26 cellular contexts compared by ENCODE assay signal in the genomic region with DNA sequence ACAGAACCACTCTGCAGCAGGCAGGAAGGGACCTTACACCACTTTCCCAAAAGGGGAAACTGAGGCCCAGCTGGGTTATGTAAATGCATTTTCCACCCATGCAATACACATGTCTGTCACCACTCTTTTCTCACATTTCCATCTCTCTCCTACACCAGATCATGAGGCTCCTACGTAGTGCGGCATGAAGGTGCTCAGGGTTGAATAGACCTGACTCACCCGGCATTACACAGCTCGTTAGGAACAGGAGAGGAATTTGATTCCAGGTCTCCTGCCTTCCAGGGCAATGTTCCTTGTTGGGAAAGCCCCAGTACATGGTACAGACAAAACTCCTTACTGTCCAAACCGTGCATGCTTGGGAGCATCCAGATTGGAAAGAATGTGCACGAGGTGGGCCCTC.
DNase-seq lines count a peak whose midpoint lies in the region; ATAC-seq, FAIRE-seq and TF ChIP-seq lines count a peak whose summit lies in the region.
"Had no signal": no experiment of that assay in that cellular context is flagged by ENCODE, and none has a peak within 500 bp of the region (broad histone marks: within the 10 kb centered on the region; RNA-seq: fewer than 3 reads in every experiment).

No MANE protein-coding gene starts in this region.

- no peaks in the 10 kb centered on the region for H3K27me3 ChIP-seq in bronchial epithelial cell (ENCODE audit: control insufficient read depth, insufficient read depth, low read length)
- H3K27me3 ChIP-seq: BE2C, BLaER1 had no signal

- H3K27me3 Mint-ChIP-seq in natural killer cell (ENCODE audit: low read depth in 2 of 2) = no peaks in the 10 kb centered on the region
- no peaks in the 10 kb centered on the region for H3K27me3 Mint-ChIP-seq in natural killer cell treated with Interleukin-12 subunit alpha and Interleukin-12 subunit beta and Interleukin-15 and Interleukin-18, amount 100 ng/mL, for 72 hours
- no peaks in the 10 kb centered on the region for H3K27me3 Mint-ChIP-seq in activated CD8-positive, alpha-beta T cell treated with anti-CD3 and anti-CD28 coated beads, Interleukin-2, amount 10 ng/mL, durations not matched to agents 7 days and 5 days (ENCODE audit: low read depth)
- H3K27me3 Mint-ChIP-seq: CD4-positive, alpha-beta memory T cell; CD4-positive, CD25-positive, alpha-beta regulatory T cell; CD8-positive, alpha-beta memory T cell had no signal

- DNase-seq in natural killer cell (no peak), bronchial epithelial cell (ENCODE audit: low read depth) (no peak), putamen (ENCODE audit: low spot score) (peak; percentile 32), GDM1 (lab: John Stamatoyannopoulos, UW) (no peak)
- no peak for DNase-seq in natural killer cell treated with Interleukin-12 subunit alpha and Interleukin-12 subunit beta and Interleukin-15 and Interleukin-18, amount 100 ng/mL, for 72 hours (ENCODE audit: low spot score)
- DNase-seq in activated effector memory CD4-positive, alpha-beta T cell treated with Interleukin-2 at 50 U/mL for 16 hours = no peak
- DNase-seq in activated CD8-positive, alpha-beta T cell treated with anti-CD3 and anti-CD28 coated beads, Interleukin-2, amount 10 ng/mL, durations not matched to agents 7 days and 5 days = no peak
- DNase-seq: 8988T; ACHN; BE2C; CD4-positive, alpha-beta memory T cell; CD4-positive, CD25-positive, alpha-beta regulatory T cell; CD8-positive, alpha-beta memory T cell; COR-L47; DMS 273 treated with DMSO at 0.1 percent for 48 hours; DMS153; DMS53; DMS79; DND-41; EL; GF-D8 had no signal

- POLR2A ChIA-PET in activated CD8-positive, alpha-beta T cell treated with anti-CD3 and anti-CD28 coated beads, Interleukin-2, amount 10 ng/mL, durations not matched to agents 7 days and 5 days (lab: Charles Lee) = interaction anchor here (0.6 kb wide), 1 partner anchor 32 kb away, joined by 3 read pairs; no protein-coding TSS in a partner anchor

- peak overlapping the region; percentile 45 for H3K27ac Mint-ChIP-seq in natural killer cell
- no peak overlapping the region for H3K27ac Mint-ChIP-seq in natural killer cell treated with Interleukin-12 subunit alpha and Interleukin-12 subunit beta and Interleukin-15 and Interleukin-18, amount 100 ng/mL, for 72 hours
- no peak overlapping the region for H3K27ac Mint-ChIP-seq in activated CD8-positive, alpha-beta T cell treated with anti-CD3 and anti-CD28 coated beads, Interleukin-2, amount 10 ng/mL, durations not matched to agents 7 days and 5 days
- H3K27ac Mint-ChIP-seq: CD4-positive, CD25-positive, alpha-beta regulatory T cell had no signal

- no peaks in the 10 kb centered on the region for H3K36me3 ChIP-seq in bronchial epithelial cell (ENCODE audit: control insufficient read depth, insufficient read depth, low read length)
- H3K36me3 ChIP-seq: BE2C had no signal

- ATAC-seq in natural killer cell = no peak
- no peak for ATAC-seq in natural killer cell treated with Interleukin-12 subunit alpha and Interleukin-12 subunit beta and Interleukin-15 and Interleukin-18, amount 100 ng/mL, for 72 hours
- no peak for ATAC-seq in activated CD8-positive, alpha-beta T cell treated with anti-CD3 and anti-CD28 coated beads, Interleukin-2, amount 10 ng/mL, durations not matched to agents 7 days and 5 days

- TF ChIP-seq CTCF in natural killer cell (IDR thresholded peaks at IDR 0.05) (no peak), bronchial epithelial cell (IDR thresholded peaks at IDR 0.05; ENCODE audit: insufficient read depth, low read length, severe bottlenecking) (no peak)

- peaks cover 3 to 8% of the 10 kb centered on the region in 2 donors for H3K4me1 Mint-ChIP-seq in natural killer cell
- peaks cover 0 to 5% of the 10 kb centered on the region in 2 donors for H3K4me1 Mint-ChIP-seq in natural killer cell treated with Interleukin-12 subunit alpha and Interleukin-12 subunit beta and Interleukin-15 and Interleukin-18, amount 100 ng/mL, for 72 hours (ENCODE audit: low read depth in 2 of 2)
- H3K4me1 Mint-ChIP-seq in activated CD8-positive, alpha-beta T cell treated with anti-CD3 and anti-CD28 coated beads, Interleukin-2, amount 10 ng/mL, durations not matched to agents 7 days and 5 days (ENCODE audit: low read depth) = no peaks in the 10 kb centered on the region
- H3K4me1 Mint-ChIP-seq: CD14-positive monocyte; CD8-positive, alpha-beta memory T cell had no signal

- no peaks in the 10 kb centered on the region for H3K9me3 Mint-ChIP-seq in natural killer cell
- H3K9me3 Mint-ChIP-seq in natural killer cell treated with Interleukin-12 subunit alpha and Interleukin-12 subunit beta and Interleukin-15 and Interleukin-18, amount 100 ng/mL, for 72 hours = no peaks in the 10 kb centered on the region
- no peaks in the 10 kb centered on the region for H3K9me3 Mint-ChIP-seq in activated CD8-positive, alpha-beta T cell treated with anti-CD3 and anti-CD28 coated beads, Interleukin-2, amount 10 ng/mL, durations not matched to agents 7 days and 5 days (ENCODE audit: insufficient read depth)
- H3K9me3 Mint-ChIP-seq: CD14-positive monocyte; CD4-positive, alpha-beta memory T cell; CD4-positive, CD25-positive, alpha-beta regulatory T cell; CD8-positive, alpha-beta memory T cell had no signal

- intact Hi-C loops in natural killer cell (cut with micrococcal nuclease) = no loop called here

- CTCF ChIA-PET in activated CD8-positive, alpha-beta T cell treated with anti-CD3 and anti-CD28 coated beads, Interleukin-2, amount 10 ng/mL, durations not matched to agents 7 days and 5 days (lab: Charles Lee) = no interaction called here

- peak; percentile 85 for FAIRE-seq in bronchial epithelial cell (lab: Jason Lieb, UNC)
- FAIRE-seq: A204.1, GM12891, GM19239 had no signal

- H3K4me3 Mint-ChIP-seq in natural killer cell = no peak overlapping the region
- H3K4me3 Mint-ChIP-seq in natural killer cell treated with Interleukin-12 subunit alpha and Interleukin-12 subunit beta and Interleukin-15 and Interleukin-18, amount 100 ng/mL, for 72 hours = no peak overlapping the region
- no peak overlapping the region for H3K4me3 Mint-ChIP-seq in activated CD8-positive, alpha-beta T cell treated with anti-CD3 and anti-CD28 coated beads, Interleukin-2, amount 10 ng/mL, durations not matched to agents 7 days and 5 days
- H3K4me3 Mint-ChIP-seq: CD14-positive monocyte; CD4-positive, alpha-beta memory T cell; CD4-positive, CD25-positive, alpha-beta regulatory T cell; CD8-positive, alpha-beta memory T cell had no signal

- H3K4me3 ChIP-seq in bronchial epithelial cell (ENCODE audit: low read depth, low read length) = no peak overlapping the region
- H3K4me3 ChIP-seq: BLaER1 had no signal

- peaks cover 27% of the 10 kb centered on the region for H3K36me3 Mint-ChIP-seq in natural killer cell
- H3K36me3 Mint-ChIP-seq in natural killer cell treated with Interleukin-12 subunit alpha and Interleukin-12 subunit beta and Interleukin-15 and Interleukin-18, amount 100 ng/mL, for 72 hours = no peaks in the 10 kb centered on the region
- peaks cover 39% of the 10 kb centered on the region for H3K36me3 Mint-ChIP-seq in activated CD8-positive, alpha-beta T cell treated with anti-CD3 and anti-CD28 coated beads, Interleukin-2, amount 10 ng/mL, durations not matched to agents 7 days and 5 days (ENCODE audit: low read depth)

Comparison
In these comparisons a context has a peak if more than half of its experiments do, and no peak if none do; other contexts are left out.
1. H3K27ac Mint-ChIP-seq: peak in natural killer cell (2 of 2); none in natural killer cell treated with Interleukin-12 subunit alpha and Interleukin-12 subunit beta and Interleukin-15 and Interleukin-18, amount 100 ng/mL, for 72 hours (0 of 2) and activated CD8-positive, alpha-beta T cell treated with anti-CD3 and anti-CD28 coated beads, Interleukin-2, amount 10 ng/mL, durations not matched to agents 7 days and 5 days (single experiment).